In the genomic region with DNA sequence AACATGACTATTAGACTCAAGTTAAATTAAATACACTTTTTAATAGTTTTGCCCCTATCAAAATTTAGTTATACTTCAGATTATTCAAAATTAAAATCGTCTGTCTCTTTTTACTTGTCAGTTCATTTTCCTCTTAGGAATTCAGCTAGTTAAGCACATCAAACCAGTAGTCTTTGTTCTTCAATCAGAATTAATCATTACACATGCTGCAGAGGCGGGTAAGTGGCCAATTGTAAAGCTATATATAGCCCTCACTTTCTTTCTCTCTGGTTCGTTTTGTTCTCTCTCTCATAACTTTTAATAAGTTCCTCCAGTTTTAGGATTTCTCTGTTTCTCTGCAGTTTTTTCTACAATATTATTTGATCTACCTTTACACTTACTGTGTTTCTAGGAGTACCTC, we compare ENCODE assay signal across 16 cellular contexts.
DNase-seq lines count a peak whose midpoint lies in the region; ATAC-seq and TF ChIP-seq lines count a peak whose summit lies in the region.
"Had no signal": no experiment of that assay in that cellular context is flagged by ENCODE, and none has a peak within 500 bp of the region (broad histone marks: within the 10 kb centered on the region; RNA-seq: fewer than 3 reads in every experiment).

No MANE protein-coding gene starts in this region.

- H3K9me3 ChIP-seq in OCI-LY3 (ENCODE audit: insufficient read depth, low read length), result no peaks in the 10 kb centered on the region

- ATAC-seq in GM21786 (IDR thresholded peaks at IDR 0.05; ENCODE audit: unreplicated experiment) (peak; percentile 66), left lobe of liver (no peak)

- no peaks in the 10 kb centered on the region for H3K27me3 ChIP-seq in OCI-LY3 (ENCODE audit: low read depth, low read length)

- H3K4me1 ChIP-seq in OCI-LY3 (ENCODE audit: low read length), result no peaks in the 10 kb centered on the region

- no peak overlapping the region for H3K4me3 ChIP-seq in OCI-LY3 (ENCODE audit: low read length)
- H3K4me3 ChIP-seq: GM23248 had no signal

- 0 out of 2 replicates have a peak overlapping the region, but pooled peaks have one; percentile 6 for H2AFZ ChIP-seq in OCI-LY3 (ENCODE audit: low read depth, low read length)
- H2AFZ ChIP-seq: GM23248 had no signal

- TF ChIP-seq CTCF in OCI-LY3 (IDR thresholded peaks at IDR 0.05; ENCODE audit: low read depth, low read length), result no peak

- H3K4me2 ChIP-seq in OCI-LY3 (ENCODE audit: low read length), result no peak overlapping the region

- no peaks in the 10 kb centered on the region for H3K79me2 ChIP-seq in OCI-LY3 (ENCODE audit: low read length)

- H4K20me1 ChIP-seq in OCI-LY3 (ENCODE audit: insufficient read depth, low read length), result no peaks in the 10 kb centered on the region

- no peak overlapping the region for H3K9ac ChIP-seq in OCI-LY3 (ENCODE audit: low read length)
- H3K9ac ChIP-seq: GM23248 had no signal

- peak; percentile 18 for DNase-seq in left kidney (ENCODE audit: low read depth, low spot score)
- peak; percentile 61 for DNase-seq in renal cortical epithelial cell (ENCODE audit: low read depth)
- no peak for DNase-seq in NCI-H2171 treated with DMSO at 0.1 percent for 48 hours (lab: John Stamatoyannopoulos, UW)
- DNase-seq in SK-N-DZ (ENCODE audit: low spot score), result no peak
- no peak for DNase-seq in left lobe of liver (ENCODE audit: low spot score)
- DNase-seq: C1 segment of cervical spinal cord; Calu3; CD4-positive, alpha-beta memory T cell; COR-L47; DMS153; GF-D8; GM23248; H7; HCEC 1CT had no signal

- H3K36me3 ChIP-seq in OCI-LY3 (replicated peaks; ENCODE audit: low read depth, low read length), result no peaks in the 10 kb centered on the region

- H3K27ac ChIP-seq in OCI-LY3 (ENCODE audit: low read length), result no peak overlapping the region
- H3K27ac ChIP-seq: GM23248 had no signal

Comparison
In these comparisons a context has a peak if more than half of its experiments do, and no peak if none do; other contexts are left out.
1. DNase-seq: peak in left kidney (single experiment) and renal cortical epithelial cell (single experiment); none in NCI-H2171 treated with DMSO at 0.1 percent for 48 hours (single experiment), SK-N-DZ (single experiment) and left lobe of liver (single experiment).